In genomic region chr6:40583694-40584093, GRCh38 we compare ENCODE assay signal across 17 cellular contexts. TPM values are rescaled to one million over a fixed set of nuclear protein-coding genes. Genes with fewer than 3 reads are reported as not detected.
DNase-seq lines count a peak whose midpoint lies in the region; ATAC-seq and TF ChIP-seq lines count a peak whose summit lies in the region.
"Had no signal": no experiment of that assay in that cellular context is flagged by ENCODE, and none has a peak within 500 bp of the region (broad histone marks: within the 10 kb centered on the region; RNA-seq: fewer than 3 reads in every experiment).

No MANE protein-coding gene starts in this region.

- ATAC-seq in left colon (peak; percentile 38), HG03460 (IDR thresholded peaks at IDR 0.05; ENCODE audit: unreplicated experiment) (no peak)
- ATAC-seq: GM23338 had no signal

- no peaks in the 10 kb centered on the region for H3K36me3 ChIP-seq in spleen

- peak; percentile 52 for DNase-seq in DMS79 treated with DMSO at 0.1 percent for 48 hours (lab: John Stamatoyannopoulos, UW)
- no peak for DNase-seq in DMS79 (lab: John Stamatoyannopoulos, UW)
- peak; percentile 32 for DNase-seq in DMS153 (lab: John Stamatoyannopoulos, UW)
- peak in 1 of 2 donors; percentile 15 for DNase-seq in left colon
- DNase-seq in spleen: no peak
- DNase-seq in NCI-H2081 treated with DMSO at 0.1 percent for 48 hours (lab: John Stamatoyannopoulos, UW): no peak
- DNase-seq: GDM1, KBM-7, NCI-H1048, NCI-H146, NCI-H226, NCI-H774 had no signal

- H3K27ac ChIP-seq in VCaP: peak overlapping the region; percentile 61
- no peak overlapping the region for H3K27ac ChIP-seq in spleen
- H3K27ac ChIP-seq: 22Rv1 had no signal

- TF ChIP-seq CTCF in VCaP (conservative IDR thresholded peaks at IDR 0.05) (no peak), spleen (IDR thresholded peaks at IDR 0.05 in 8 of 11, conservative IDR thresholded peaks at IDR 0.05 in 3 of 11) (no peak)

- no peak overlapping the region for H3K4me3 ChIP-seq in spleen
- H3K4me3 ChIP-seq: GM23338 had no signal

- H3K9me3 ChIP-seq in spleen: no peaks in the 10 kb centered on the region

- peaks cover 0 to 56% (median 17%) of the 10 kb centered on the region in 7 donors for H3K27me3 ChIP-seq in spleen (replicated peaks in 1 of 7)

- 29 to 52% (median 42%) methylated on average over 3 of the region's 3 CpGs for WGBS in spleen, 5 donors

- intact Hi-C loops in left colon (cut with DNase I, micrococcal nuclease): no loop called here
- intact Hi-C loops in spleen (cut with DNase I; ENCODE audit: low total_unique reads): no loop called here

- peaks cover 0 to 34% (median 24%) of the 10 kb centered on the region in 6 donors for H3K4me1 ChIP-seq in spleen

- TF ChIP-seq POLR2A in spleen (IDR thresholded peaks at IDR 0.05): no peak

RNA-seq across cellular contexts. Expression of gene LRFN2, which starts 3.5 kb away (rescaled TPM):
- total RNA-seq in left colon (under 1 TPM; 0.36 to 0.64 TPM), spleen (1 to 10 TPM in 6 of 7 donors, under 1 TPM in 1; 0.70 to 6.0 (median 2.3) TPM)
- polyA plus RNA-seq in spleen: under 1 TPM; 0.05 to 0.48 (median 0.07) TPM
- total RNA-seq: M059J had no signal

Comparison
In these comparisons a context has a peak if more than half of its experiments do, and no peak if none do; other contexts are left out.
1. DNase-seq: peak in DMS79 treated with DMSO at 0.1 percent for 48 hours (single experiment) and DMS153 (single experiment); none in DMS79 (single experiment), spleen (single experiment) and NCI-H2081 treated with DMSO at 0.1 percent for 48 hours (single experiment).